Comparison of ENCODE assay signal across 17 cellular contexts in the genomic region with DNA sequence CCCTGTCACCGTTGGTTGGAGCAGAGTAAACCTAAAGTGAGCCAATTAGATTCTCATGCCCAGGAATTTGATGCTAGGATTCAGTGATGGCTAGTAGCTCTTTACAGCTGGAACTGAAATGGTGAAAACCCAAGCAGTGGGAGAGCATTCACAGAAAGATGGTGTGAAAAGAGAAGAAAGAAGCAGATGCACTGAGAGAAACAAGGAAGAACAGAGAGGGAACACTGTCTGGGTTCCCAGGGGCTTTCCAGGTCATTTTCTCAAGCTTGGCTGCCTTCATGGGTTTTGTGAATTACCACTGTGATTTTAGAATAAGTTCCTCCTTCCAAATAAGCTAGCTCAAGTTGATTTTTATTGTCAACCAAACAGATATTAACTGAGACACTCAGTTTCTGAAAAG.
DNase-seq lines count a peak whose midpoint lies in the region; ATAC-seq, FAIRE-seq and TF ChIP-seq lines count a peak whose summit lies in the region.
"Had no signal": no experiment of that assay in that cellular context is flagged by ENCODE, and none has a peak within 500 bp of the region (broad histone marks: within the 10 kb centered on the region; RNA-seq: fewer than 3 reads in every experiment).

No MANE protein-coding gene starts in this region.

- H3K36me3 ChIP-seq in colonic mucosa: no peaks in the 10 kb centered on the region
- H3K36me3 ChIP-seq in small intestine (ENCODE audit: control insufficient read depth in 2 of 2, insufficient read depth in 2 of 2, low read length in 2 of 2): no peaks in the 10 kb centered on the region

- no peak for DNase-seq in natural killer cell treated with Interleukin-12 subunit alpha and Interleukin-12 subunit beta and Interleukin-15 and Interleukin-18, amount 100 ng/mL, for 72 hours (ENCODE audit: low spot score)
- no peak for DNase-seq in natural killer cell
- no peak for DNase-seq in colonic mucosa
- no peak for DNase-seq in small intestine
- DNase-seq in CD4-positive, alpha-beta T cell: no peak
- DNase-seq in stimulated activated CD4-positive, alpha-beta T cell treated with anti-CD3 and anti-CD28 coated beads, Interleukin-12 subunit alpha, Interleukin-12 subunit beta, amount 100 ng/mL, for 4 hours: no peak
- DNase-seq: Calu3, DMS79, HCEC 1CT, MM.1S, NCI-H187, NCI-H226, NCI-H526 treated with DMSO at 0.1 percent for 48 hours, T-cell had no signal

- peaks cover 2 to 22% of the 10 kb centered on the region in 2 donors for H3K4me1 Mint-ChIP-seq in natural killer cell treated with Interleukin-12 subunit alpha and Interleukin-12 subunit beta and Interleukin-15 and Interleukin-18, amount 100 ng/mL, for 72 hours (ENCODE audit: low read depth in 2 of 2)
- no peaks in the 10 kb centered on the region for H3K4me1 Mint-ChIP-seq in natural killer cell
- H3K4me1 Mint-ChIP-seq in CD4-positive, alpha-beta T cell (ENCODE audit: low read depth): no peaks in the 10 kb centered on the region

- WGBS in small intestine, 3 donors: 58 to 74% (median 66%) methylated on average over 1 of the region's 1 CpG

- H3K4me3 ChIP-seq in colonic mucosa: no peak overlapping the region
- H3K4me3 ChIP-seq in small intestine (ENCODE audit: low read depth in 1 of 2, low read length in 2 of 2): no peak overlapping the region

- ATAC-seq in natural killer cell treated with Interleukin-12 subunit alpha and Interleukin-12 subunit beta and Interleukin-15 and Interleukin-18, amount 100 ng/mL, for 72 hours: no peak
- ATAC-seq in natural killer cell (no peak), HG02885 (IDR thresholded peaks at IDR 0.05; ENCODE audit: poor library complexity, unreplicated experiment) (peak; percentile 38), HG03135 (IDR thresholded peaks at IDR 0.05; ENCODE audit: unreplicated experiment) (no peak)
- no peak for ATAC-seq in CD4-positive, alpha-beta T cell (ENCODE audit: poor library complexity)
- ATAC-seq: T-cell had no signal

- H3K36me3 Mint-ChIP-seq in natural killer cell treated with Interleukin-12 subunit alpha and Interleukin-12 subunit beta and Interleukin-15 and Interleukin-18, amount 100 ng/mL, for 72 hours: no peaks in the 10 kb centered on the region
- no peaks in the 10 kb centered on the region for H3K36me3 Mint-ChIP-seq in natural killer cell
- H3K36me3 Mint-ChIP-seq in CD4-positive, alpha-beta T cell (ENCODE audit: low read depth): no peaks in the 10 kb centered on the region
- H3K36me3 Mint-ChIP-seq: T-cell had no signal

- H3K4me1 ChIP-seq in colonic mucosa (no peaks in the 10 kb centered on the region), small intestine (ENCODE audit: control insufficient read depth in 2 of 2, insufficient read depth in 1 of 2, low read depth in 1 of 2, low read length in 1 of 2) (no peaks in the 10 kb centered on the region)

- intact Hi-C loops in natural killer cell (cut with micrococcal nuclease) (no loop called here), colonic mucosa (cut with DNase I) (no loop called here)
- intact Hi-C loops in CD4-positive, alpha-beta T cell (cut with DNase I, micrococcal nuclease): no loop called here

- H3K9ac ChIP-seq in colonic mucosa (ENCODE audit: low read depth in 2 of 2, low read length in 2 of 2): no peak overlapping the region

- FAIRE-seq in small intestine (lab: Jason Lieb, UNC): no peak
- FAIRE-seq: G401.6 had no signal

- H3K27ac ChIP-seq in colonic mucosa: peak overlapping the region; percentile 8
- H3K27ac ChIP-seq in small intestine (ENCODE audit: low read depth in 1 of 2, low read length in 1 of 2): no peak overlapping the region
- no peak overlapping the region for H3K27ac ChIP-seq in CD4-positive, alpha-beta T cell (ENCODE audit: low read depth, low read length)

- H3K4me3 Mint-ChIP-seq in natural killer cell treated with Interleukin-12 subunit alpha and Interleukin-12 subunit beta and Interleukin-15 and Interleukin-18, amount 100 ng/mL, for 72 hours: no peak overlapping the region
- H3K4me3 Mint-ChIP-seq in natural killer cell: no peak overlapping the region
- no peak overlapping the region for H3K4me3 Mint-ChIP-seq in CD4-positive, alpha-beta T cell
- H3K4me3 Mint-ChIP-seq: T-cell had no signal

- peak overlapping the region; percentile 41 to 92 for H3K27ac Mint-ChIP-seq in natural killer cell treated with Interleukin-12 subunit alpha and Interleukin-12 subunit beta and Interleukin-15 and Interleukin-18, amount 100 ng/mL, for 72 hours
- no peak overlapping the region for H3K27ac Mint-ChIP-seq in natural killer cell
- no peak overlapping the region for H3K27ac Mint-ChIP-seq in CD4-positive, alpha-beta T cell
- H3K27ac Mint-ChIP-seq: T-cell had no signal

- TF ChIP-seq CTCF in natural killer cell (IDR thresholded peaks at IDR 0.05): no peak
- TF ChIP-seq CTCF in colonic mucosa (IDR thresholded peaks at IDR 0.05): no peak
- TF ChIP-seq CTCF in CD4-positive, alpha-beta T cell (IDR thresholded peaks at IDR 0.05): no peak

- H3K27me3 ChIP-seq in colonic mucosa (no peaks in the 10 kb centered on the region), small intestine (ENCODE audit: control insufficient read depth in 2 of 2, insufficient read depth in 2 of 2, low read length in 2 of 2) (no peaks in the 10 kb centered on the region)
- H3K27me3 ChIP-seq in CD4-positive, alpha-beta T cell (ENCODE audit: control insufficient read depth, insufficient read depth, low read length): no peaks in the 10 kb centered on the region

- CTCF ChIA-PET in CD4-positive, alpha-beta T cell (lab: Charles Lee): no interaction called here

- H3K9me3 ChIP-seq in colonic mucosa (no peaks in the 10 kb centered on the region), small intestine (ENCODE audit: control insufficient read depth, low read depth) (no peaks in the 10 kb centered on the region)
- H3K9me3 ChIP-seq in CD4-positive, alpha-beta T cell (ENCODE audit: control insufficient read depth, low read length): no peaks in the 10 kb centered on the region

- POLR2A ChIA-PET in CD4-positive, alpha-beta T cell (lab: Charles Lee): no interaction called here

- peaks cover 15 to 16% of the 10 kb centered on the region in 2 donors for H3K27me3 Mint-ChIP-seq in natural killer cell treated with Interleukin-12 subunit alpha and Interleukin-12 subunit beta and Interleukin-15 and Interleukin-18, amount 100 ng/mL, for 72 hours
- peaks cover 3 to 8% of the 10 kb centered on the region in 2 donors for H3K27me3 Mint-ChIP-seq in natural killer cell (ENCODE audit: low read depth in 2 of 2)
- H3K27me3 Mint-ChIP-seq in CD4-positive, alpha-beta T cell: peaks cover 27% of the 10 kb centered on the region

- no peaks in the 10 kb centered on the region for H3K9me3 Mint-ChIP-seq in natural killer cell treated with Interleukin-12 subunit alpha and Interleukin-12 subunit beta and Interleukin-15 and Interleukin-18, amount 100 ng/mL, for 72 hours
- H3K9me3 Mint-ChIP-seq in natural killer cell: no peaks in the 10 kb centered on the region
- H3K9me3 Mint-ChIP-seq in CD4-positive, alpha-beta T cell: no peaks in the 10 kb centered on the region
- H3K9me3 Mint-ChIP-seq: T-cell had no signal

Comparison
In these comparisons a context has a peak if more than half of its experiments do, and no peak if none do; other contexts are left out.
1. H3K27ac Mint-ChIP-seq: peak in natural killer cell treated with Interleukin-12 subunit alpha and Interleukin-12 subunit beta and Interleukin-15 and Interleukin-18, amount 100 ng/mL, for 72 hours (2 of 2); none in natural killer cell (0 of 2) and CD4-positive, alpha-beta T cell (single experiment).